ENCODE assay signal across 1 cellular context in the genomic region with DNA sequence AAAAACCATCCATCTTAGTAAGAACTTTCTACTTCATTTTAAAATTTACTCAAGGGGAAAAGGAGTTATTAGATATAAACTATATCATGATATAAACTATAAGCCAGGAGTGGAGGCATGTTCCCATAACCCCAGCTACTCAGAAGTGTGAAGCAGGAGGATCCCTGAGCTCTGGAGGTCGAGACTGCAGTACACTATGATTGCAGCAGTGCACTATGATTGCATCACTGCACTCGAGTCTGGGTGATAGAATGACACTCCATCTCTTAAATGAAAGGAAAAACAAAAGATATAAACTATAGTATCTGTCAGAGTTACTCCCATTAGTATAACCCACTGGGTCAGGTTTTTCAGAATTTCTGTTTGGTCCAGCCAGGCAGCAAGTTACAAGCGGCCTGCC.
TF ChIP-seq lines count a peak whose summit lies in the region.

No MANE protein-coding gene starts in this region.

TF ChIP-seq in K562, 482 proteins besides CTCF, POLR2A, EP300 and RAD21 (continued from another document):
- TF ChIP-seq, protein P1, sequence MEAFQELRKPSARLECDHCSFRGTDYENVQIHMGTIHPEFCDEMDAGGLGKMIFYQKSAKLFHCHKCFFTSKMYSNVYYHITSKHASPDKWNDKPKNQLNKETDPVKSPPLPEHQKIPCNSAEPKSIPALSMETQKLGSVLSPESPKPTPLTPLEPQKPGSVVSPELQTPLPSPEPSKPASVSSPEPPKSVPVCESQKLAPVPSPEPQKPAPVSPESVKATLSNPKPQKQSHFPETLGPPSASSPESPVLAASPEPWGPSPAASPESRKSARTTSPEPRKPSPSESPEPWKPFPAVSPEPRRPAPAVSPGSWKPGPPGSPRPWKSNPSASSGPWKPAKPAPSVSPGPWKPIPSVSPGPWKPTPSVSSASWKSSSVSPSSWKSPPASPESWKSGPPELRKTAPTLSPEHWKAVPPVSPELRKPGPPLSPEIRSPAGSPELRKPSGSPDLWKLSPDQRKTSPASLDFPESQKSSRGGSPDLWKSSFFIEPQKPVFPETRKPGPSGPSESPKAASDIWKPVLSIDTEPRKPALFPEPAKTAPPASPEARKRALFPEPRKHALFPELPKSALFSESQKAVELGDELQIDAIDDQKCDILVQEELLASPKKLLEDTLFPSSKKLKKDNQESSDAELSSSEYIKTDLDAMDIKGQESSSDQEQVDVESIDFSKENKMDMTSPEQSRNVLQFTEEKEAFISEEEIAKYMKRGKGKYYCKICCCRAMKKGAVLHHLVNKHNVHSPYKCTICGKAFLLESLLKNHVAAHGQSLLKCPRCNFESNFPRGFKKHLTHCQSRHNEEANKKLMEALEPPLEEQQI (IDR thresholded peaks at IDR 0.05) = no peak
- TF ChIP-seq ZNF134 (CRISPR knock-in tag; conservative IDR thresholded peaks at IDR 0.05) (no peak), ZNF253 (CRISPR knock-in tag; conservative IDR thresholded peaks at IDR 0.05) (no peak), HSF4 (CRISPR knock-in tag; IDR thresholded peaks at IDR 0.05; ENCODE audit: borderline replicate concordance) (no peak), SNRNP70 (optimal IDR thresholded peaks at IDR 0.05; ENCODE audit: low read depth, low read length) (no peak), CEBPG (CRISPR knock-in tag; IDR thresholded peaks at IDR 0.05) (peak; percentile 75), CEBPG (tag; conservative IDR thresholded peaks at IDR 0.05 in 1 of 2, IDR thresholded peaks at IDR 0.05 in 1 of 2) (peak; percentile 85 to 91), CREB1 (IDR thresholded peaks at IDR 0.05) (no peak), CREB1 (CRISPR knock-in tag; IDR thresholded peaks at IDR 0.05) (no peak), ZKSCAN1 (IDR thresholded peaks at IDR 0.05; ENCODE audit: low read depth, low read length) (no peak), ZNF324 (CRISPR knock-in tag; IDR thresholded peaks at IDR 0.05) (no peak), ATF7 (IDR thresholded peaks at IDR 0.05) (peak; percentile 63; the same call in 1 of the 2 replicates), JUND (IDR thresholded peaks at IDR 0.05; ENCODE audit: borderline replicate concordance, low read depth, low read length) (peak; percentile 19; the same call in 1 of the 2 replicates), JUND (tag; IDR thresholded peaks at IDR 0.05; ENCODE audit: borderline replicate concordance, low read depth, low read length) (no peak), TAL1 (IDR thresholded peaks at IDR 0.05) (no peak), MTA1 (IDR thresholded peaks at IDR 0.05; ENCODE audit: borderline replicate concordance) (no peak), L3MBTL2 (IDR thresholded peaks at IDR 0.05) (peak; percentile 67; the same call in 1 of the 2 replicates), TRIM24 (IDR thresholded peaks at IDR 0.05) (peak in 1 of 2 experiments; percentile 33; a peak in 1 of 4 replicates), PTBP1 (IDR thresholded peaks at IDR 0.05; ENCODE audit: low read depth, low read length) (no peak), LCOR (CRISPR knock-in tag; IDR thresholded peaks at IDR 0.05) (no peak), ZFP30 (CRISPR knock-in tag; IDR thresholded peaks at IDR 0.05; ENCODE audit: borderline replicate concordance) (no peak), RHOXF2B (CRISPR knock-in tag; conservative IDR thresholded peaks at IDR 0.05) (no peak), JUN (IDR thresholded peaks at IDR 0.05; ENCODE audit: borderline replicate concordance, low read depth, low read length) (0 out of 2 replicates have a peak, but pooled peaks have one; percentile 19), JUN (CRISPR knock-in tag; IDR thresholded peaks at IDR 0.05; ENCODE audit: borderline replicate concordance) (no peak)
- TF ChIP-seq, protein P2, sequence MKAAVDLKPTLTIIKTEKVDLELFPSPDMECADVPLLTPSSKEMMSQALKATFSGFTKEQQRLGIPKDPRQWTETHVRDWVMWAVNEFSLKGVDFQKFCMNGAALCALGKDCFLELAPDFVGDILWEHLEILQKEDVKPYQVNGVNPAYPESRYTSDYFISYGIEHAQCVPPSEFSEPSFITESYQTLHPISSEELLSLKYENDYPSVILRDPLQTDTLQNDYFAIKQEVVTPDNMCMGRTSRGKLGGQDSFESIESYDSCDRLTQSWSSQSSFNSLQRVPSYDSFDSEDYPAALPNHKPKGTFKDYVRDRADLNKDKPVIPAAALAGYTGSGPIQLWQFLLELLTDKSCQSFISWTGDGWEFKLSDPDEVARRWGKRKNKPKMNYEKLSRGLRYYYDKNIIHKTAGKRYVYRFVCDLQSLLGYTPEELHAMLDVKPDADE (conservative IDR thresholded peaks at IDR 0.05; ENCODE audit: control insufficient read depth, low read depth, low read length) = no peak
- TF ChIP-seq, protein P3, sequence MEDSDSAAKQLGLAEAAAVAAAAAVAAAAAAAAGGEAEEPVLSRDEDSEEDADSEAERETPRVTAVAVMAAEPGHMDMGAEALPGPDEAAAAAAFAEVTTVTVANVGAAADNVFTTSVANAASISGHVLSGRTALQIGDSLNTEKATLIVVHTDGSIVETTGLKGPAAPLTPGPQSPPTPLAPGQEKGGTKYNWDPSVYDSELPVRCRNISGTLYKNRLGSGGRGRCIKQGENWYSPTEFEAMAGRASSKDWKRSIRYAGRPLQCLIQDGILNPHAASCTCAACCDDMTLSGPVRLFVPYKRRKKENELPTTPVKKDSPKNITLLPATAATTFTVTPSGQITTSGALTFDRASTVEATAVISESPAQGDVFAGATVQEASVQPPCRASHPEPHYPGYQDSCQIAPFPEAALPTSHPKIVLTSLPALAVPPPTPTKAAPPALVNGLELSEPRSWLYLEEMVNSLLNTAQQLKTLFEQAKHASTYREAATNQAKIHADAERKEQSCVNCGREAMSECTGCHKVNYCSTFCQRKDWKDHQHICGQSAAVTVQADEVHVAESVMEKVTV (CRISPR knock-in tag; IDR thresholded peaks at IDR 0.05) = no peak
- TF ChIP-seq, protein P4, sequence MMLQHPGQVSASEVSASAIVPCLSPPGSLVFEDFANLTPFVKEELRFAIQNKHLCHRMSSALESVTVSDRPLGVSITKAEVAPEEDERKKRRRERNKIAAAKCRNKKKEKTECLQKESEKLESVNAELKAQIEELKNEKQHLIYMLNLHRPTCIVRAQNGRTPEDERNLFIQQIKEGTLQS (IDR thresholded peaks at IDR 0.05) = peak; percentile 89
- TF ChIP-seq, protein P4 (CRISPR knock-in tag; conservative IDR thresholded peaks at IDR 0.05) = no peak
- TF ChIP-seq, protein P5, sequence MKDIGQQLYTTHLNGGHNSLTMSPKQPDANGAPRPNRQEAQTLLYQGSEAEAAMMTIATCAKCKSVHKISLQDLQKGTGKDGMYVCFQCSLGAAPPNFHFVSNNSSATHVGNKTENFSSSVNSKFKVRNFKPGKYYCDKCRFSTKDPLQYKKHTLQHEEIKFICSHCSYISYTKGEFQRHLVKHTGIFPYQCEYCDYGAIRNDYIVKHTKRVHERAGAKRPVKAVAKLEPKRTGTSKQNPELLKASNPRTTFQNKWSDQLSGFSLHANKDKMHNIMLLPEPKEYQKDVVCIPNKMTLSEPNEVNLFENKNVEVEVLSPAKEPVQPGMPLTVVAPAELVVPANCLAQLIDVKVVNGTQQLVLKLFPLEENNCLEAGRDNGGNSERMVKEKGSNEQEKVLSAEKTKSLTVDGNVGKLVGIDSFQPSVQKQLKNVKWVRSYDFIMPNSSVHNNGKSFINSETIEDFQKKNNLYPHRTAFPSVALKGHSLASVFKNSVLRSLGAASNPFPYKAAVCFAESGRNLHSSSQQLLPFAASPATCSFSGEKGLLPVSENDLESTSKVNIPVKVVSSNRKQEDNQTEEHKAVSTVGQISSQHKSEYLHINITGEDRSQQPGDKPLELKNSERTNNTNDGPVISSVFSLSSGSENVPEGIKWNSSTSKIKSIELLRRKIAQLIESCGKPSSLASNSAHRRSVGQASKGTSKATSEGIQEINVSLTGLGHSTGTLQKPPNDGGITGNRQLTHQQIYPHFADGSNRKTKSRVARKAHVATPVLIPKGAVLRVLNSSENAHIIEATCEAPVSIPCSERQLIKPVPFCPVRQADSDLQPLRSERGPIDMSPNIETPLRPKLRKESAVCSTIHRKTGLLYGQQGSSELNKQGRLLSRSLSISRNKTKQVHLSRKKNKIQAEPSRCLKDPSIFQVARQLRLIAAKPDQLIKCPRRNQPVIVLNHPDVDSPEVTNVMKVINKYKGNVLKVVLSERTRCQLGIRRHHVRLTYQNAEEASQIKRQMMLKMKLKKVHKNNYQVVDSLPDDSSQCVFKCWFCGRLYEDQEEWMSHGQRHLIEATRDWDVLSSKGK (CRISPR knock-in tag; IDR thresholded peaks at IDR 0.05) = no peak
